36 cellular contexts compared by ENCODE assay signal in genomic region chr4:105181259-105181658, GRCh38. TPM values are rescaled to one million over a fixed set of nuclear protein-coding genes. Genes with fewer than 3 reads are reported as not detected.
DNase-seq lines count a peak whose midpoint lies in the region; ATAC-seq, FAIRE-seq and TF ChIP-seq lines count a peak whose summit lies in the region.
"Had no signal": no experiment of that assay in that cellular context is flagged by ENCODE, and none has a peak within 500 bp of the region (broad histone marks: within the 10 kb centered on the region; RNA-seq: fewer than 3 reads in every experiment).

No MANE protein-coding gene starts in this region.

- peaks cover 10% of the 10 kb centered on the region for H3K9me3 Mint-ChIP-seq in type B pancreatic cell
- H3K9me3 Mint-ChIP-seq: central memory CD8-positive, alpha-beta T cell had no signal

- H3K27me3 ChIP-seq in heart left ventricle (no peaks in the 10 kb centered on the region), K562 (ENCODE audit: control insufficient read depth in 2 of 2, insufficient read depth in 2 of 2, low read length in 2 of 2) (no peaks in the 10 kb centered on the region)
- H3K27me3 ChIP-seq: MG63, sigmoid colon, SJCRH30, tibial artery had no signal

- H3K4me1 ChIP-seq in heart left ventricle (peaks cover 0 to 52% (median 17%) of the 10 kb centered on the region in 12 donors), K562 (replicated peaks in 1 of 2; ENCODE audit: control insufficient read depth in 2 of 2, insufficient read depth in 2 of 2, low read length in 2 of 2) (no peaks in the 10 kb centered on the region)
- H3K4me1 ChIP-seq: A549 had no signal

- intact Hi-C loops in Right ventricle myocardium superior (cut with DNase I): no loop called here
- intact Hi-C loops in heart left ventricle (cut with DNase I): no loop called here
- intact Hi-C loops in K562 (cut with micrococcal nuclease): no loop called here

- H3K27ac Mint-ChIP-seq in type B pancreatic cell: peak overlapping the region; percentile 0
- H3K27ac Mint-ChIP-seq: activated naive CD8-positive, alpha-beta T cell treated with anti-CD3 and anti-CD28 coated beads, Interleukin-2, amount 50 U/mL, for 24 hours; CD4-positive, CD25-positive, alpha-beta regulatory T cell had no signal

- no peak for FAIRE-seq in K562 (lab: Jason Lieb, UNC)
- FAIRE-seq: A549, GM12878, H54, HTR-8/SVneo had no signal

- no peaks in the 10 kb centered on the region for H3K9me3 ChIP-seq in heart left ventricle
- H3K9me3 ChIP-seq in K562 (replicated peaks; ENCODE audit: control insufficient read depth, insufficient read depth, low read depth, low read length): no peaks in the 10 kb centered on the region
- H3K9me3 ChIP-seq: A549, MG63, psoas muscle, sigmoid colon, SJCRH30, tibial artery had no signal

- BruUV-seq in K562 (replicated peaks; lab: Mats Ljungman, UMichigan): no TSS peak

- H3K36me3 ChIP-seq in heart left ventricle (no peaks in the 10 kb centered on the region), K562 (ENCODE audit: control insufficient read depth, insufficient read depth, low read length) (no peaks in the 10 kb centered on the region)
- H3K36me3 ChIP-seq: MG63, sigmoid colon, tibial artery had no signal

- H3K4me2 ChIP-seq in K562 (ENCODE audit: insufficient read depth, low read length): no peak overlapping the region
- H3K4me2 ChIP-seq: A549, KMS-11 had no signal

- H3K36me3 Mint-ChIP-seq in type B pancreatic cell: peaks cover 32% of the 10 kb centered on the region

- H3K9me1 ChIP-seq in K562 (ENCODE audit: control insufficient read depth, insufficient read depth, low read length): no peaks in the 10 kb centered on the region

- H4K20me1 ChIP-seq in K562 (replicated peaks; ENCODE audit: control insufficient read depth, insufficient read depth, low read length): no peaks in the 10 kb centered on the region; the same call in 1 of the 2 replicates

- in situ Hi-C loops in K562 (cut with MboI): no loop called here

- POLR2A ChIA-PET in K562 (lab: Yijun Ruan, JAX): interaction anchor here (0.9 kb wide), 1 partner anchor 51 kb away, joined by 3 read pairs; no protein-coding TSS in a partner anchor

- no peak overlapping the region for H2AFZ ChIP-seq in K562 (ENCODE audit: low read depth, low read length)

- CTCF ChIA-PET in K562 (lab: Yijun Ruan, JAX; ENCODE audit: low intra/inter-chr PET ratio): no interaction called here

- TF ChIP-seq POLR2A in heart left ventricle (IDR thresholded peaks at IDR 0.05) (no peak), K562 (conservative IDR thresholded peaks at IDR 0.05) (no peak)

- H3K4me1 Mint-ChIP-seq in type B pancreatic cell (ENCODE audit: unreplicated experiment): peaks cover 15% of the 10 kb centered on the region

- TF ChIP-seq CTCF in heart left ventricle (IDR thresholded peaks at IDR 0.05) (no peak), K562 (IDR thresholded peaks at IDR 0.05 in 2 of 3, conservative IDR thresholded peaks at IDR 0.05 in 1 of 3; ENCODE audit: insufficient read depth in 2 of 3, low read depth in 1 of 3, low read length in 3 of 3) (no peak), type B pancreatic cell (conservative IDR thresholded peaks at IDR 0.05) (no peak)

- no peak overlapping the region for H3K9ac ChIP-seq in K562 (ENCODE audit: insufficient read depth in 1 of 2, low read depth in 2 of 2, low read length in 2 of 2)
- H3K9ac ChIP-seq: KMS-11 had no signal

- H3K4me3 ChIP-seq in heart left ventricle: no peak overlapping the region
- no peak overlapping the region for H3K4me3 ChIP-seq in K562
- H3K4me3 ChIP-seq: A549, GM12878, MG63, psoas muscle, sigmoid colon, SJCRH30, tibial artery had no signal

- ATAC-seq in Right ventricle myocardium superior (ENCODE audit: poor library complexity) (peak; percentile 39), heart left ventricle (no peak), K562 (no peak), GM21390 (IDR thresholded peaks at IDR 0.05; ENCODE audit: unreplicated experiment) (no peak)
- ATAC-seq: A549; activated CD4-positive, CD25-positive, alpha-beta regulatory T cell treated with anti-CD3 and anti-CD28 coated beads, Interleukin-2, amount 50 U/mL, for 24 hours; activated naive CD8-positive, alpha-beta T cell treated with anti-CD3 and anti-CD28 coated beads, Interleukin-2, amount 50 U/mL, for 24 hours; GM12878 had no signal

- TF ChIP-seq EP300 in K562 (IDR thresholded peaks at IDR 0.05; ENCODE audit: low read length): no peak

- H3K27ac ChIP-seq in heart left ventricle (no peak overlapping the region), K562 (ENCODE audit: extremely low read depth, low read depth, low read length) (no peak overlapping the region)
- H3K27ac ChIP-seq: A549, KMS-11, psoas muscle, sigmoid colon, SJCRH30, tibial artery had no signal

- no peak overlapping the region for H3K4me3 Mint-ChIP-seq in type B pancreatic cell
- H3K4me3 Mint-ChIP-seq: activated naive CD8-positive, alpha-beta T cell treated with anti-CD3 and anti-CD28 coated beads, Interleukin-2, amount 50 U/mL, for 24 hours; CD4-positive, CD25-positive, alpha-beta regulatory T cell; central memory CD8-positive, alpha-beta T cell had no signal

- H3K27me3 Mint-ChIP-seq in type B pancreatic cell: no peaks in the 10 kb centered on the region
- H3K27me3 Mint-ChIP-seq: activated naive CD8-positive, alpha-beta T cell treated with anti-CD3 and anti-CD28 coated beads, Interleukin-2, amount 50 U/mL, for 24 hours; CD4-positive, CD25-positive, alpha-beta regulatory T cell; central memory CD8-positive, alpha-beta T cell had no signal

- 55 to 59% (median 56%) methylated on average over 2 of the region's 2 CpGs for WGBS in heart left ventricle, 4 donors
- 18% methylated on average over 2 of the region's 2 CpGs for WGBS in K562 (ENCODE audit: insufficient coverage, low coverage, missing lambda C conversion rate)

- no peak for TF ChIP-seq RAD21 in K562 (CRISPR knock-in tag; conservative IDR thresholded peaks at IDR 0.05 in 1 of 2, IDR thresholded peaks at IDR 0.05 in 1 of 2)

- H3K79me2 ChIP-seq in K562 (ENCODE audit: control insufficient read depth, insufficient read depth, low read length): no peaks in the 10 kb centered on the region

- no peak for DNase-seq in Right ventricle myocardium superior
- DNase-seq in heart left ventricle: no peak
- DNase-seq in K562 (ENCODE audit: extremely low read depth in 1 of 4, low spot score in 3 of 4): no peak
- DNase-seq in myocyte (ENCODE audit: low read depth): peak; percentile 15
- no peak for DNase-seq in type B pancreatic cell (ENCODE audit: extremely low spot score, unreplicated experiment)
- DNase-seq in NOMO-1 treated with DMSO at 0.1 percent for 48 hours (lab: John Stamatoyannopoulos, UW; ENCODE audit: unreplicated experiment): no peak
- DNase-seq in NCI-H1930 (lab: John Stamatoyannopoulos, UW): no peak
- DNase-seq: activated CD4-positive, alpha-beta T cell treated with anti-CD3 and anti-CD28 coated beads, Interleukin-2, amount 50 U/mL, for 48 hours; activated CD8-positive, alpha-beta memory T cell treated with anti-CD3 and anti-CD28 coated beads, Interleukin-2, amount 50 U/mL, for 4 hours; activated naive CD4-positive, alpha-beta T cell; activated naive CD8-positive, alpha-beta T cell treated with anti-CD3 and anti-CD28 coated beads, Interleukin-2, amount 50 U/mL, for 24 hours; AML-193; CD4-positive, CD25-positive, alpha-beta regulatory T cell; EL; left cardiac atrium; mammary epithelial cell; MG63; NCI-H1105; NCI-H2029 treated with DMSO at 0.1 percent for 48 hours; NCI-H2227 treated with DMSO at 0.1 percent for 48 hours; NCI-H526 treated with DMSO at 0.1 percent for 48 hours; psoas muscle; sigmoid colon; SJCRH30; stimulated activated CD4-positive, alpha-beta T cell treated with anti-CD3 and anti-CD28 coated beads, Interleukin-12 subunit alpha, Interleukin-12 subunit beta, amount 100 ng/mL, for 4 hours; stimulated activated CD4-positive, alpha-beta T cell treated with anti-CD3 and anti-CD28 coated beads, Interleukin-2, amount 100 ng/mL, for 48 hours; T-helper 1 cell; tibial artery had no signal

RNA-seq across cellular contexts. Expression of gene TET2, which starts 34.6 kb away (rescaled TPM):
- total RNA-seq in Right ventricle myocardium superior: 11.8 TPM
- total RNA-seq in heart left ventricle: 10 to 100 TPM in 8 of 9 donors, 1 to 10 TPM in 1; 9.5 to 25.6 (median 15.4) TPM
- 1 to 10 TPM; 2.9 to 3.3 TPM for polyA plus RNA-seq in heart left ventricle
- total RNA-seq in K562 (2011; cell fraction: chromatin; rRNA removed; ENCODE audit: low replicate concordance): 20.8 and 52.0 TPM in 2 replicates
- total RNA-seq in K562 (2011; cell fraction: nucleolus; rRNA removed): 9.3 and 14.7 TPM in 2 replicates
- 32.9 and 56.1 TPM in 2 replicates for total RNA-seq in K562 (2011; cell fraction: nucleoplasm; rRNA removed)
- 4.9 and 6.2 TPM in 2 replicates for total RNA-seq in K562 (2014; rRNA removed)
- total RNA-seq in K562 (2014; rRNA removed; fragmentation: Illumina TruSeq; extraction: Trizol): 9.2 and 10.8 TPM in 2 replicates
- 10.9 and 11.1 TPM in 2 replicates for total RNA-seq in K562 (2015; rRNA removed; fragmentation: Illumina TruSeq; extraction: Trizol)
- 7.0 and 8.6 TPM in 2 replicates for total RNA-seq in K562 (2021)
- polyA plus RNA-seq in K562 (2011; rRNA removed): 7.1 and 7.9 TPM in 2 replicates
- polyA plus RNA-seq in K562 (2011; cell fraction: cytosol; rRNA removed): 2.5 and 3.7 TPM in 2 replicates
- polyA plus RNA-seq in K562 (2011; cell fraction: nucleus; rRNA removed): 10.7 and 12.4 TPM in 2 replicates
- polyA plus RNA-seq in K562 (2012): 3.3 TPM in 2 replicates
- polyA plus RNA-seq in K562 (2014; fragmentation: Illumina TruSeq; extraction: Trizol): 4.2 and 4.7 TPM in 2 replicates
- polyA plus RNA-seq in K562 (2014; fragmentation: Nextera tagmentation; extraction: Ambion mirVana): 1 to 10 TPM in 1 of 2 experiments, under 1 TPM in 1; 0.80 to 1.4 TPM
- 3.0 and 3.4 TPM in 2 replicates for polyA plus RNA-seq in K562 (2014; rRNA removed)
- 50.4 and 62.0 TPM in 2 replicates for polyA minus RNA-seq in K562 (2011; rRNA and poly(A)+ RNA removed)
- polyA minus RNA-seq in K562 (2011; cell fraction: cytosol; rRNA and poly(A)+ RNA removed): 9.3 and 11.5 TPM in 2 replicates
- polyA minus RNA-seq in K562 (2011; cell fraction: nucleus; rRNA and poly(A)+ RNA removed): 42.0 and 68.1 TPM in 2 replicates
- 15.1 and 18.6 TPM in 2 replicates for total RNA-seq in myocyte
- 3.3 TPM for polyA plus RNA-seq in myocyte (2012)
- 32.1 and 34.8 TPM in 2 replicates for total RNA-seq in type B pancreatic cell (ENCODE audit: low replicate concordance)
